ENCODE assay signal across 8 cellular contexts in the genomic region with DNA sequence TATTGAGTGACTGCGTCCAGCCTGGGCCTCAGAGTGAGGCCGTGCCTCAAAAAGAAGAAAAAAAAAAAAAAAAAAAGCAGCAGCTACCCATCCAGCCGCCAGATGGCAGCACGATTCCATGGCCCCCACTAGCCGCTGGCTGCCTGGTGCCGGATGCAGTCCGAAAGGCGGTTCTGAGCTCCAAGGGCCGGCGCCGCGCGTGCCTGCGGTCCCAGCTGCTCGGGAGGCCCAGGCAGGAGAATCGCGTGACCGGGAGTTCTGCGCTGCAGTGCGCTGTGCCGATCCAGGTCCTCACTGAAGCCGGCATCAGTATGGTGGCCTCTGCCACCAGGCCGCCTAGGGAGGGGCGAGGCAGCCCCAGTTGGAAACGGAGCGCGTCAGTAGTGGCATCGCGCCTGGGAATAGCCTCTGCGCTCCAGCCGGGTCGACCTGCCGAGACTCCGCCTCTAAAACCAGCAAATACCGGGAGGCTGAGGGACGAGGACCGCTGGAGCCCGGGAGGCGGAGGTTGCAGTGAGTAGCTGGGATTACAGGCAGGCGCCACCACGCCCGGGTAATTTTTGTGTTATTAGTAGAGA. TPM values are rescaled to one million over a fixed set of nuclear protein-coding genes. Genes with fewer than 3 reads are reported as not detected.
DNase-seq lines count a peak whose midpoint lies in the region; ATAC-seq and TF ChIP-seq lines count a peak whose summit lies in the region.

No MANE protein-coding gene starts in this region.

- no peaks in the 10 kb centered on the region for H3K9me3 ChIP-seq in right lobe of liver

- H3K27me3 ChIP-seq in ACC112 (ENCODE audit: insufficient read depth, low read length) (no peaks in the 10 kb centered on the region), right lobe of liver (no peaks in the 10 kb centered on the region)

- intact Hi-C loops in right lobe of liver (cut with DNase I): loop anchor here in 1 of 2 donors (5.0 kb wide), 1 partner anchor 39 kb away; no protein-coding TSS in a partner anchor

- no peak for TF ChIP-seq POLR2A in right lobe of liver (IDR thresholded peaks at IDR 0.05)

- 14% methylated on average over 18 of the region's 42 CpGs for WGBS in right lobe of liver (ENCODE audit: insufficient coverage, low coverage, low lambda C conversion rate, missing lambda C conversion rate)

- H3K36me3 ChIP-seq in ACC112 (ENCODE audit: insufficient read depth, low read length) (no peaks in the 10 kb centered on the region), right lobe of liver (no peaks in the 10 kb centered on the region)

- H3K4me1 ChIP-seq in ACC112 (ENCODE audit: control insufficient read depth, insufficient read depth, low read length, unreplicated experiment) (no peaks in the 10 kb centered on the region), right lobe of liver (peaks cover 0 to 12% (median 0%) of the 10 kb centered on the region in 4 donors)

- H3K27ac ChIP-seq in ACC112 (ENCODE audit: low read depth, low read length) (no peak overlapping the region), right lobe of liver (no peak overlapping the region)

- ATAC-seq in right lobe of liver (peak; percentile 87 to 93 (median 90)), GM18502 (IDR thresholded peaks at IDR 0.05; ENCODE audit: poor library complexity, unreplicated experiment) (no peak)

- H3K4me3 ChIP-seq in ACC112 (ENCODE audit: low read depth, low read length) (peak overlapping the region; percentile 79), right lobe of liver (peak overlapping the region; percentile 10 to 23 (median 20))

- DNase-seq in GM19240 (ENCODE audit: insufficient read length, low spot score) (peak; percentile 88), NCI-H510A treated with DMSO at 0.1 percent for 48 hours (lab: John Stamatoyannopoulos, UW) (peak; percentile 56), dermis microvascular lymphatic vessel endothelial cell (ENCODE audit: low read depth in 2 of 2) (peak; percentile 59 to 84), right lobe of liver (peak; percentile 81 to 85 (median 83))
- DNase-seq in activated CD4-positive, alpha-beta T cell treated with anti-CD3 and anti-CD28 coated beads, Interleukin-2, amount 50 U/mL, for 24 hours (ENCODE audit: low read depth in 1 of 2, low spot score in 1 of 2): peak; percentile 48 to 55
- DNase-seq in stimulated activated CD4-positive, alpha-beta T cell treated with anti-CD3 and anti-CD28 coated beads, Interleukin-4, amount 100 ng/mL, for 1 hour: peak; percentile 72

- H2AFZ ChIP-seq in ACC112 (ENCODE audit: low read length, unreplicated experiment): peak overlapping the region; percentile 60

- peak; percentile 74 to 93 (median 86) for TF ChIP-seq CTCF in right lobe of liver (IDR thresholded peaks at IDR 0.05)

- no peaks in the 10 kb centered on the region for H3K79me2 ChIP-seq in ACC112 (ENCODE audit: control insufficient read depth, insufficient read depth, low read length, unreplicated experiment)

RNA-seq across cellular contexts. Expression of a gene that starts 19.3 kb away (rescaled TPM):
- total RNA-seq in dermis microvascular lymphatic vessel endothelial cell (4.6 and 7.1 TPM in 2 replicates), right lobe of liver (1 to 10 TPM; 1.1 to 3.4 (median 1.8) TPM)

RNA-seq across cellular contexts. Expression of a gene that starts 24.3 kb away (rescaled TPM):
- total RNA-seq in dermis microvascular lymphatic vessel endothelial cell: 10.0 and 15.7 TPM in 2 replicates
- 1 to 10 TPM; 3.2 to 6.6 (median 3.4) TPM for total RNA-seq in right lobe of liver
